ENCODE assay signal across 29 cellular contexts in genomic region chr13:81021284-81021683, GRCh38.
"Had no signal": no experiment of that assay in that cellular context is flagged by ENCODE, and none has a peak within 500 bp of the region (broad histone marks: within the 10 kb centered on the region; RNA-seq: fewer than 3 reads in every experiment).

No MANE protein-coding gene starts in this region.

- DNase-seq: activated CD4-positive, alpha-beta memory T cell treated with anti-CD3 and anti-CD28 coated beads for 36 hours; activated CD4-positive, alpha-beta T cell treated with anti-CD3 and anti-CD28 coated beads for 36 hours; activated CD4-positive, alpha-beta T cell treated with anti-CD3 and anti-CD28 coated beads, Interleukin-2, amount 10 ng/mL, durations not matched to agents 24 days and 14 days; activated CD4-positive, CD25-positive, alpha-beta regulatory T cell; activated CD4-positive, CD25-positive, alpha-beta regulatory T cell treated with anti-CD3 and anti-CD28 coated beads, Interleukin-2, amount 50 U/mL, for 72 hours; activated CD8-positive, alpha-beta memory T cell treated with anti-CD3 and anti-CD28 coated beads, Interleukin-2, amount 50 U/mL, for 48 hours; activated CD8-positive, alpha-beta T cell treated with anti-CD3 and anti-CD28 coated beads, Interleukin-2, amount 10 ng/mL, durations not matched to agents 7 days and 5 days; activated gamma-delta T cell; activated naive CD4-positive, alpha-beta T cell; activated naive CD4-positive, alpha-beta T cell treated with anti-CD3 and anti-CD28 coated beads, Interleukin-2, amount 10 ng/mL, durations not matched to agents 7 days and 5 days; activated naive CD8-positive, alpha-beta T cell treated with anti-CD3 and anti-CD28 coated beads, Interleukin-2, amount 10 ng/mL, durations not matched to agents 7 days and 5 days; activated T-cell treated with anti-CD3 and anti-CD28 coated beads for 4 hours; activated T-cell treated with anti-CD3 and anti-CD28 coated beads, Interleukin-2, amount 50 U/mL, for 24 hours; activated T-cell treated with anti-CD3 and anti-CD28 coated beads, Interleukin-2, amount 50 U/mL, for 72 hours; central memory CD4-positive, alpha-beta T cell; cerebellar nuclear complex; colonic mucosa; effector CD8-positive, alpha-beta T cell; esophagus squamous epithelium; foreskin melanocyte; T-helper 2 cell had no signal

- H3K27ac ChIP-seq: ascending aorta, breast epithelium, cardiac muscle cell, colonic mucosa, epithelial cell of prostate, esophagus squamous epithelium, gastroesophageal sphincter had no signal

- H3K27me3 ChIP-seq: ascending aorta, breast epithelium, cardiac muscle cell, colonic mucosa, gastroesophageal sphincter had no signal

- FAIRE-seq: endometrium, endothelial cell of umbilical vein had no signal

- ATAC-seq: activated CD4-positive, alpha-beta T cell treated with anti-CD3 and anti-CD28 coated beads for 36 hours; activated CD8-positive, alpha-beta T cell treated with anti-CD3 and anti-CD28 coated beads, Interleukin-2, amount 10 ng/mL, durations not matched to agents 7 days and 5 days; activated naive CD4-positive, alpha-beta T cell treated with anti-CD3 and anti-CD28 coated beads, Interleukin-2, amount 50 U/mL, for 72 hours; activated T-cell treated with anti-CD3 and anti-CD28 coated beads, Interleukin-2, amount 50 U/mL, for 72 hours; gastroesophageal sphincter had no signal

- H3K4me3 ChIP-seq: ascending aorta, breast epithelium, cardiac muscle cell, colonic mucosa, esophagus squamous epithelium, gastroesophageal sphincter had no signal

- H3K4me1 ChIP-seq: ascending aorta, breast epithelium, colonic mucosa, esophagus squamous epithelium, gastroesophageal sphincter had no signal

- H3K9me3 ChIP-seq: ascending aorta, colonic mucosa had no signal

- H3K36me3 ChIP-seq: ascending aorta, breast epithelium, cardiac muscle cell, colonic mucosa, esophagus squamous epithelium had no signal
